Comparison of ENCODE assay signal across 33 cellular contexts in the genomic region with DNA sequence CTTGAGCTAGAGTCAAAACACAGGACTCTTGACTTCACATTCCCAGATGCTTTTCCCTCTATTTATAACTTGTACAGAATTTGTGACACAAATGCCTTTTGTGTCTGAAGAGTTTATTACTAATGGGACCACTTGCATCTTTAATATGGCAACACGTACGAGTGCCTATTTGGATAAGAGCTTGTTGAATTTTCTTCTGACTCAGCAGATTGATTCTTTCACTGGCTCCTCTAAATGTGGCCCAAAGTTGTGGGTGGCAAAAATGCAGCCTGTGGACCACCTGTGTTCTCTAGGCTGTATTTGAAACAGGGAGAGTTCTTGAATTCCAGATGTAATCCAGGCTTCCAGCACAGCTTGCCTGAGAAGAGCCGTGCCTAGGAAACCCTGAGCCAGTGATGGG.
"Had no signal": no experiment of that assay in that cellular context is flagged by ENCODE, and none has a peak within 500 bp of the region (broad histone marks: within the 10 kb centered on the region; RNA-seq: fewer than 3 reads in every experiment).

No MANE protein-coding gene starts in this region.

- H3K27me3 ChIP-seq: adrenal gland, breast epithelium, cardiac muscle cell, colonic mucosa, esophagus squamous epithelium had no signal

- DNase-seq: activated B cell treated with CpG ODN at 0.5 μM for 24 hours; activated CD4-positive, alpha-beta memory T cell treated with anti-CD3 and anti-CD28 coated beads for 36 hours; activated CD4-positive, alpha-beta T cell treated with anti-CD3 and anti-CD28 coated beads for 36 hours; activated CD4-positive, alpha-beta T cell treated with anti-CD3 and anti-CD28 coated beads, Interleukin-2, amount 10 ng/mL, durations not matched to agents 24 days and 14 days; activated CD8-positive, alpha-beta memory T cell treated with anti-CD3 and anti-CD28 coated beads, Interleukin-2, amount 10 ng/mL, durations not matched to agents 7 days and 5 days; activated CD8-positive, alpha-beta memory T cell treated with anti-CD3 and anti-CD28 coated beads, Interleukin-2, amount 50 U/mL, for 4 hours; activated CD8-positive, alpha-beta T cell treated with anti-CD3 and anti-CD28 coated beads, Interleukin-2, amount 10 ng/mL, durations not matched to agents 7 days and 5 days; activated effector memory CD4-positive, alpha-beta T cell treated with anti-CD3 and anti-CD28 coated beads, Interleukin-2, amount 50 U/mL, for 16 hours; activated naive CD4-positive, alpha-beta T cell treated with anti-CD3 and anti-CD28 coated beads for 36 hours; activated naive CD8-positive, alpha-beta T cell treated with anti-CD3 and anti-CD28 coated beads for 36 hours; activated naive CD8-positive, alpha-beta T cell treated with anti-CD3 and anti-CD28 coated beads, Interleukin-2, amount 50 U/mL, for 24 hours; activated T-cell treated with anti-CD3 and anti-CD28 coated beads, Interleukin-2, amount 50 U/mL, for 1 hour; activated T-cell treated with anti-CD3 and anti-CD28 coated beads, Interleukin-2, amount 50 U/mL, for 48 hours; adrenal gland; amygdala; aorta; central memory CD4-positive, alpha-beta T cell; cerebellar nuclear complex; colonic mucosa; effector CD8-positive, alpha-beta T cell; esophagus squamous epithelium; foreskin fibroblast; head of caudate nucleus; T-helper 17 cell; T1000; WERI-Rb-1 had no signal

- H3K4me1 ChIP-seq: adrenal gland, breast epithelium, colonic mucosa had no signal

- H3K9me3 ChIP-seq: adrenal gland, breast epithelium, colonic mucosa, esophagus squamous epithelium had no signal

- H3K36me3 ChIP-seq: adrenal gland, breast epithelium, cardiac muscle cell, colonic mucosa, esophagus squamous epithelium, WERI-Rb-1 had no signal

- FAIRE-seq: endometrium, endothelial cell of umbilical vein, frontal cortex had no signal

- ATAC-seq: activated CD4-positive, alpha-beta T cell treated with anti-CD3 and anti-CD28 coated beads for 36 hours; activated CD4-positive, CD25-positive, alpha-beta regulatory T cell treated with anti-CD3 and anti-CD28 coated beads, Interleukin-2, amount 50 U/mL, for 24 hours; activated CD8-positive, alpha-beta memory T cell treated with anti-CD3 and anti-CD28 coated beads, Interleukin-2, amount 10 ng/mL, durations not matched to agents 7 days and 5 days; activated CD8-positive, alpha-beta T cell treated with anti-CD3 and anti-CD28 coated beads, Interleukin-2, amount 10 ng/mL, durations not matched to agents 7 days and 5 days; activated naive CD8-positive, alpha-beta T cell treated with anti-CD3 and anti-CD28 coated beads, Interleukin-2, amount 50 U/mL, for 24 hours; T-helper 17 cell had no signal

- H3K4me3 ChIP-seq: adrenal gland, breast epithelium, cardiac muscle cell, colonic mucosa, esophagus squamous epithelium had no signal

- H3K27ac ChIP-seq: adrenal gland, breast epithelium, cardiac muscle cell, colonic mucosa, epithelial cell of prostate, esophagus squamous epithelium, WERI-Rb-1 had no signal
